In genomic region chr13:106499905-106500304, GRCh38 we compare ENCODE assay signal across 9 cellular contexts. TPM values are rescaled to one million over a fixed set of nuclear protein-coding genes. Genes with fewer than 3 reads are reported as not detected.
DNase-seq lines count a peak whose midpoint lies in the region; ATAC-seq and TF ChIP-seq lines count a peak whose summit lies in the region.
"Had no signal": no experiment of that assay in that cellular context is flagged by ENCODE, and none has a peak within 500 bp of the region (broad histone marks: within the 10 kb centered on the region; RNA-seq: fewer than 3 reads in every experiment).

No MANE protein-coding gene starts in this region.

- H3K4me3 ChIP-seq in upper lobe of right lung: no peak overlapping the region

- peak; percentile 67 for ATAC-seq in GM18870 (IDR thresholded peaks at IDR 0.05; ENCODE audit: unreplicated experiment)
- peak; percentile 74 for ATAC-seq in HG03039 (IDR thresholded peaks at IDR 0.05; ENCODE audit: unreplicated experiment)
- no peak for ATAC-seq in upper lobe of right lung

- DNase-seq in SIG-M5 treated with dmso at 0.1 percent for 504 hours (lab: John Stamatoyannopoulos, UW; ENCODE audit: unreplicated experiment) (peak; percentile 84), midbrain (lab: John Stamatoyannopoulos, UW) (peak; percentile 33), upper lobe of right lung (no peak), HPDE6-E6E7 (ENCODE audit: extremely low spot score) (no peak), HuH-7 (ENCODE audit: low spot score) (no peak)
- DNase-seq in activated CD8-positive, alpha-beta memory T cell treated with anti-CD3 and anti-CD28 coated beads for 24 hours: no peak
- DNase-seq: small intestine had no signal

- no peaks in the 10 kb centered on the region for H3K27me3 ChIP-seq in upper lobe of right lung

- no peak overlapping the region for H3K27ac ChIP-seq in upper lobe of right lung

- H3K36me3 ChIP-seq in upper lobe of right lung: no peaks in the 10 kb centered on the region

- H3K9me3 ChIP-seq in upper lobe of right lung: no peaks in the 10 kb centered on the region

- TF ChIP-seq CTCF in upper lobe of right lung (IDR thresholded peaks at IDR 0.05): no peak

- intact Hi-C loops in upper lobe of right lung (cut with DNase I): no loop called here

- H3K4me1 ChIP-seq in upper lobe of right lung: peaks cover 16% of the 10 kb centered on the region

RNA-seq across cellular contexts. Expression of gene EFNB2, which starts 35.6 kb away (rescaled TPM):
- 55.1 TPM for total RNA-seq in upper lobe of right lung

Comparison
In these comparisons a context has a peak if more than half of its experiments do, and no peak if none do; other contexts are left out.
1. DNase-seq: peak in SIG-M5 treated with dmso at 0.1 percent for 504 hours (single experiment) and midbrain (single experiment); none in upper lobe of right lung (single experiment), activated CD8-positive, alpha-beta memory T cell treated with anti-CD3 and anti-CD28 coated beads for 24 hours (single experiment), HPDE6-E6E7 (single experiment) and HuH-7 (single experiment).